10 cellular contexts compared by ENCODE assay signal in the genomic region with DNA sequence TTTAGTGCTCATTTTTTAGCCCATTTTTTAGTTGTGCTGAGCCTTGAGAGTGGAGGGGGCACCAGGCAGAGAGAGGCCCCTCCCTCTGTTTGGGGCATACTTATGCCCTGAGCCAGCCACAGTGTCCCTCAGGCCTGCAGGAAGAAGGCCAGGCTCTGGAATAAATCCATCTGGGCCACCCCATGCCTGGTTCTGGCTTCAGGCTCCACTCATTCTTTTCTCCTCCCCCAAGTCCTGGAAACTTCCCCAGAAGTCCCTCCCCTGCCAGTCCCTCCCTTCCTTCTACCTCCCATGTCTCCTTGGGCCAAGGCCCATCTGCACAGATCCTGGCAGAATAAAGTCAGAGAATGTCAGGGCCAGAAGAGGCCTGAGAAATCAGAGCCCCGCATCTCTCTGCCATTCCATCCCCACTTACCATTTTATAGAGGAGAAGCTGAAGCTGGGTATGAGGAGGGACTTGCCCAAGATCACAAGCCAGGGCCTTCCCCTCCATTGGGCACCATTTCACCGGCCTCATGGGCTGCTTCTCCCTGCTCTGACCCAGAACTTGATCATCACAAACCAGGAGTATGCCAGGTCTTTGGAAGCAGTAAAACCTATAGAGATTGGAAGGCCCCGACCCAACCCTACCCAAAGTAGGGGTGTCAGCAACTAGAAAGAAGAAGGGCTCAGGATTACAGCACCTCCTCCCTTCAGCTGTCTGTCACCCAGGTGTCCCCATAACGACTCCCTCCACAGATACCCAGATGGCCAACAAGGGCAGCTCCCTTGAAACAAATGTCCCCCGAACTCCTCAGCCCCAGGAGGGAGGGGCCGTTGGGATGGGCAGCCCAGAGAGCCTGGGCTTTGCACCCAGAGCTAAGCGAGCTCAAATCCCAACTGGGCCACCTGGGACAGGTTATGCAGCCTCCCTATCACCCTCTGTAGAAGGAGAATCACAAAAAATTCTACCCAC.
DNase-seq lines count a peak whose midpoint lies in the region; ATAC-seq and TF ChIP-seq lines count a peak whose summit lies in the region.
"Had no signal": no experiment of that assay in that cellular context is flagged by ENCODE, and none has a peak within 500 bp of the region (broad histone marks: within the 10 kb centered on the region; RNA-seq: fewer than 3 reads in every experiment).

No MANE protein-coding gene starts in this region.

- TF ChIP-seq CTCF in dorsolateral prefrontal cortex (IDR thresholded peaks at IDR 0.05 in 54 of 56, conservative IDR thresholded peaks at IDR 0.05 in 2 of 56; ENCODE audit: low read depth in 1 of 56, partially characterized antibody in 56 of 56) = no peak
- no peak for TF ChIP-seq CTCF in upper lobe of right lung (IDR thresholded peaks at IDR 0.05)
- TF ChIP-seq CTCF in GM23338 (conservative IDR thresholded peaks at IDR 0.05; ENCODE audit: low read depth in 2 of 2) = no peak

- ATAC-seq in upper lobe of right lung = peak; percentile 3
- no peak for ATAC-seq in GM23338

- peaks cover 61% of the 10 kb centered on the region for H3K4me1 Mint-ChIP-seq in activated naive CD8-positive, alpha-beta T cell (ENCODE audit: low read depth)
- H3K4me1 Mint-ChIP-seq in activated naive CD8-positive, alpha-beta T cell treated with anti-CD3 and anti-CD28 coated beads for 36 hours = peaks cover 65% of the 10 kb centered on the region
- peaks cover 11% of the 10 kb centered on the region for H3K4me1 Mint-ChIP-seq in GM23338

- H3K27me3 Mint-ChIP-seq in activated naive CD8-positive, alpha-beta T cell = no peaks in the 10 kb centered on the region
- H3K27me3 Mint-ChIP-seq in activated naive CD8-positive, alpha-beta T cell treated with anti-CD3 and anti-CD28 coated beads for 36 hours = no peaks in the 10 kb centered on the region
- H3K27me3 Mint-ChIP-seq in GM23338 (ENCODE audit: insufficient read depth, low read depth, poor library complexity) = peaks cover 2% of the 10 kb centered on the region

- no peak overlapping the region for H3K4me2 ChIP-seq in GM23338

- H3K27ac ChIP-seq in dorsolateral prefrontal cortex = peak overlapping the region in 55 of 59 donors; percentile 7 to 91 (median 71)
- peak overlapping the region; percentile 64 to 80 for H3K27ac ChIP-seq in mucosa of rectum (ENCODE audit: low read depth in 2 of 2, low read length in 2 of 2)
- H3K27ac ChIP-seq in upper lobe of right lung = peak overlapping the region; percentile 85
- no peak overlapping the region for H3K27ac ChIP-seq in GM23338 (ENCODE audit: low read depth)

- no peaks in the 10 kb centered on the region for H3K9me3 Mint-ChIP-seq in activated naive CD8-positive, alpha-beta T cell (ENCODE audit: low read depth)
- H3K9me3 Mint-ChIP-seq in activated naive CD8-positive, alpha-beta T cell treated with anti-CD3 and anti-CD28 coated beads for 36 hours = peaks cover 4% of the 10 kb centered on the region
- peaks cover 3% of the 10 kb centered on the region; the same call in 2 of the 3 replicates for H3K9me3 Mint-ChIP-seq in GM23338

- H3K9me3 ChIP-seq in mucosa of rectum (ENCODE audit: control insufficient read depth in 2 of 2, low read length in 2 of 2) = no peaks in the 10 kb centered on the region
- no peaks in the 10 kb centered on the region for H3K9me3 ChIP-seq in upper lobe of right lung
- H3K9me3 ChIP-seq: Caco-2 had no signal

- no peak overlapping the region for H3K9ac ChIP-seq in mucosa of rectum (ENCODE audit: low read depth in 1 of 2, low read length in 2 of 2)

- H4K20me1 ChIP-seq in GM23338 (replicated peaks; ENCODE audit: insufficient read depth) = no peaks in the 10 kb centered on the region

- intact Hi-C loops in dorsolateral prefrontal cortex (cut with DNase I) (no loop called here), upper lobe of right lung (cut with DNase I) (no loop called here)

- H3K36me3 ChIP-seq in mucosa of rectum (ENCODE audit: control insufficient read depth in 2 of 2, insufficient read depth in 2 of 2, low read length in 2 of 2) = no peaks in the 10 kb centered on the region
- H3K36me3 ChIP-seq in upper lobe of right lung = no peaks in the 10 kb centered on the region
- H3K36me3 ChIP-seq in GM23338 (ENCODE audit: insufficient read depth) = no peaks in the 10 kb centered on the region

- H3K9me2 ChIP-seq in GM23338 (ENCODE audit: insufficient read depth) = no peaks in the 10 kb centered on the region; the same call in 1 of the 2 replicates

- H3K4me3 ChIP-seq in dorsolateral prefrontal cortex (no peak overlapping the region), mucosa of rectum (ENCODE audit: low read length in 2 of 2) (no peak overlapping the region), upper lobe of right lung (no peak overlapping the region), GM23338 (no peak overlapping the region)

- H3K36me3 Mint-ChIP-seq in activated naive CD8-positive, alpha-beta T cell = no peaks in the 10 kb centered on the region
- peaks cover 4% of the 10 kb centered on the region for H3K36me3 Mint-ChIP-seq in activated naive CD8-positive, alpha-beta T cell treated with anti-CD3 and anti-CD28 coated beads for 36 hours
- H3K36me3 Mint-ChIP-seq in GM23338 (ENCODE audit: low read depth) = no peaks in the 10 kb centered on the region

- no peak for DNase-seq in activated naive CD8-positive, alpha-beta T cell treated with anti-CD3 and anti-CD28 coated beads for 36 hours
- peak in 5 of 10 donors; percentile 15 to 82 (median 44) for DNase-seq in dorsolateral prefrontal cortex
- no peak for DNase-seq in upper lobe of right lung
- no peak for DNase-seq in 8988T
- no peak for DNase-seq in GM23338 (ENCODE audit: low spot score)
- no peak for DNase-seq in ecto neural progenitor cell (ENCODE audit: low spot score)
- DNase-seq: NCI-H1436 treated with DMSO at 0.1 percent for 48 hours had no signal

- H3K27me3 ChIP-seq in dorsolateral prefrontal cortex (no peaks in the 10 kb centered on the region), mucosa of rectum (ENCODE audit: control insufficient read depth in 2 of 2, insufficient read depth in 2 of 2, low read length in 2 of 2) (no peaks in the 10 kb centered on the region), upper lobe of right lung (no peaks in the 10 kb centered on the region), GM23338 (ENCODE audit: insufficient read depth) (no peaks in the 10 kb centered on the region)

- H3K4me3 Mint-ChIP-seq in activated naive CD8-positive, alpha-beta T cell = peak overlapping the region; percentile 17
- H3K4me3 Mint-ChIP-seq in activated naive CD8-positive, alpha-beta T cell treated with anti-CD3 and anti-CD28 coated beads for 36 hours = no peak overlapping the region
- H3K4me3 Mint-ChIP-seq in GM23338 = no peak overlapping the region

- no peaks in the 10 kb centered on the region for H3K79me2 ChIP-seq in GM23338 (replicated peaks; ENCODE audit: insufficient read depth)

- H3K4me1 ChIP-seq in mucosa of rectum (ENCODE audit: control insufficient read depth in 2 of 2, insufficient read depth in 2 of 2, low read length in 2 of 2) (peaks cover 28 to 31% of the 10 kb centered on the region in 2 donors), upper lobe of right lung (peaks cover 64% of the 10 kb centered on the region), GM23338 (ENCODE audit: insufficient read depth) (peaks cover 8% of the 10 kb centered on the region; the same call in 1 of the 2 replicates)

- no peak overlapping the region for H2AFZ ChIP-seq in GM23338

- H3F3A ChIP-seq in GM23338 (replicated peaks; ENCODE audit: low read depth) = no peaks in the 10 kb centered on the region

- H3K27ac Mint-ChIP-seq in activated naive CD8-positive, alpha-beta T cell = no peak overlapping the region
- H3K27ac Mint-ChIP-seq in activated naive CD8-positive, alpha-beta T cell treated with anti-CD3 and anti-CD28 coated beads for 36 hours = no peak overlapping the region
- H3K27ac Mint-ChIP-seq in GM23338 = no peak overlapping the region

TF ChIP-seq in GM23338, 12 proteins besides CTCF, POLR2A, EP300 and RAD21:
- TF ChIP-seq, protein P1, sequence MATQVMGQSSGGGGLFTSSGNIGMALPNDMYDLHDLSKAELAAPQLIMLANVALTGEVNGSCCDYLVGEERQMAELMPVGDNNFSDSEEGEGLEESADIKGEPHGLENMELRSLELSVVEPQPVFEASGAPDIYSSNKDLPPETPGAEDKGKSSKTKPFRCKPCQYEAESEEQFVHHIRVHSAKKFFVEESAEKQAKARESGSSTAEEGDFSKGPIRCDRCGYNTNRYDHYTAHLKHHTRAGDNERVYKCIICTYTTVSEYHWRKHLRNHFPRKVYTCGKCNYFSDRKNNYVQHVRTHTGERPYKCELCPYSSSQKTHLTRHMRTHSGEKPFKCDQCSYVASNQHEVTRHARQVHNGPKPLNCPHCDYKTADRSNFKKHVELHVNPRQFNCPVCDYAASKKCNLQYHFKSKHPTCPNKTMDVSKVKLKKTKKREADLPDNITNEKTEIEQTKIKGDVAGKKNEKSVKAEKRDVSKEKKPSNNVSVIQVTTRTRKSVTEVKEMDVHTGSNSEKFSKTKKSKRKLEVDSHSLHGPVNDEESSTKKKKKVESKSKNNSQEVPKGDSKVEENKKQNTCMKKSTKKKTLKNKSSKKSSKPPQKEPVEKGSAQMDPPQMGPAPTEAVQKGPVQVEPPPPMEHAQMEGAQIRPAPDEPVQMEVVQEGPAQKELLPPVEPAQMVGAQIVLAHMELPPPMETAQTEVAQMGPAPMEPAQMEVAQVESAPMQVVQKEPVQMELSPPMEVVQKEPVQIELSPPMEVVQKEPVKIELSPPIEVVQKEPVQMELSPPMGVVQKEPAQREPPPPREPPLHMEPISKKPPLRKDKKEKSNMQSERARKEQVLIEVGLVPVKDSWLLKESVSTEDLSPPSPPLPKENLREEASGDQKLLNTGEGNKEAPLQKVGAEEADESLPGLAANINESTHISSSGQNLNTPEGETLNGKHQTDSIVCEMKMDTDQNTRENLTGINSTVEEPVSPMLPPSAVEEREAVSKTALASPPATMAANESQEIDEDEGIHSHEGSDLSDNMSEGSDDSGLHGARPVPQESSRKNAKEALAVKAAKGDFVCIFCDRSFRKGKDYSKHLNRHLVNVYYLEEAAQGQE (IDR thresholded peaks at IDR 0.05; ENCODE audit: unreplicated experiment) = no peak
- TF ChIP-seq ZNF114 (CRISPR knock-in tag; IDR thresholded peaks at IDR 0.05) (no peak), EZH2 (IDR thresholded peaks at IDR 0.05; ENCODE audit: low read depth, unreplicated experiment) (no peak), STAT1 (IDR thresholded peaks at IDR 0.05; ENCODE audit: unreplicated experiment) (no peak), JUNB (IDR thresholded peaks at IDR 0.05; ENCODE audit: unreplicated experiment) (no peak)
